Comparison of ENCODE assay signal across 9 cellular contexts in the genomic region with DNA sequence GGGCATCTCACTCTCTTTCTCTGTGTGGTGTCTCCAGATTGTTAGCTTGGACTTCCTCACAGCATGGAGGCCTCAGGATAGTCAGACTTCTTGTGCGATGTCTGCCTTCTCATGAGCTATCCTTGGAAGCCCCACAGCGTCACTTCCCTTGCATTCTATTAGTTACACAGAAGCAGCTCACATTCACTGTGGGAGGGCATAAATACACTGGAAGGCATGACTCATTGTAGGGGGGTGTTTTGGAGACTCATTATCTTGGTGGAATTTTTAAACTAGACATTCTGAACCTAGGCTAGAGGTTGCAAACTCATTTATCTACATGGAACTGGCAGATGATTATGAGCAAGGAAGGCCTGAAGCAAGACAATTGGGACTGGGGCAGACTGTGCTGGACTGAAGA. TPM values are rescaled to one million over a fixed set of nuclear protein-coding genes. Genes with fewer than 3 reads are reported as not detected.
DNase-seq lines count a peak whose midpoint lies in the region; ATAC-seq and TF ChIP-seq lines count a peak whose summit lies in the region.
"Had no signal": no experiment of that assay in that cellular context is flagged by ENCODE, and none has a peak within 500 bp of the region (broad histone marks: within the 10 kb centered on the region; RNA-seq: fewer than 3 reads in every experiment).

No MANE protein-coding gene starts in this region.

- H3K36me3 ChIP-seq in tibial nerve: no peaks in the 10 kb centered on the region

- no peak for TF ChIP-seq POLR2A in tibial nerve (IDR thresholded peaks at IDR 0.05)

- POLR2A ChIA-PET in RWPE1 (lab: Yijun Ruan, JAX; ENCODE audit: low non-redundant PET): no interaction called here

- H3K4me3 ChIP-seq in choroid plexus epithelial cell (ENCODE audit: low read depth, low read length) (no peak overlapping the region), tibial nerve (no peak overlapping the region)
- H3K4me3 ChIP-seq: GM12878 had no signal

- peaks cover 0 to 7% (median 0%) of the 10 kb centered on the region in 4 donors for H3K9me3 ChIP-seq in tibial nerve

- H3K4me1 ChIP-seq in tibial nerve: no peaks in the 10 kb centered on the region

- CTCF ChIA-PET in RWPE1 (lab: Yijun Ruan, JAX): interaction anchor here (0.6 to 1.0 kb wide), 2 partner anchors 82 to 809 kb away, joined by 3 to 7 read pairs; no protein-coding TSS in a partner anchor

- TF ChIP-seq EP300 in tibial nerve (IDR thresholded peaks at IDR 0.05): no peak

- H3K27me3 ChIP-seq in tibial nerve: no peaks in the 10 kb centered on the region

- TF ChIP-seq CTCF in RWPE1 (conservative IDR thresholded peaks at IDR 0.05; ENCODE audit: low read depth) (no peak), choroid plexus epithelial cell (conservative IDR thresholded peaks at IDR 0.05; ENCODE audit: low read depth, low read length) (no peak), tibial nerve (IDR thresholded peaks at IDR 0.05) (no peak)

- ATAC-seq in HG02759 (IDR thresholded peaks at IDR 0.05; ENCODE audit: unreplicated experiment): no peak
- ATAC-seq: GM12878 had no signal

- H3K27ac ChIP-seq in RWPE1 (no peak overlapping the region), tibial nerve (no peak overlapping the region)

- DNase-seq in GM04503 (ENCODE audit: low read depth) (peak; percentile 27), RWPE1 (ENCODE audit: low spot score) (peak; percentile 52), choroid plexus epithelial cell (ENCODE audit: low read depth) (peak; percentile 95), renal cortical epithelial cell (ENCODE audit: low read depth) (peak; percentile 97), tibial nerve (ENCODE audit: low spot score in 2 of 2) (no peak), NCI-H446 treated with DMSO at 0.1 percent for 48 hours (lab: John Stamatoyannopoulos, UW) (no peak), NCI-H2171 treated with DMSO at 0.1 percent for 48 hours (lab: John Stamatoyannopoulos, UW) (no peak)

- WGBS in tibial nerve, 2 donors: 90 to 93% methylated on average over 2 of the region's 2 CpGs

RNA-seq across cellular contexts. Expression of a gene that starts 21.4 kb away (rescaled TPM):
- total RNA-seq in renal cortical epithelial cell (not detected in 2 replicates), tibial nerve (not detected)

Comparison
In these comparisons a context has a peak if more than half of its experiments do, and no peak if none do; other contexts are left out.
1. DNase-seq: peak in GM04503 (single experiment), RWPE1 (single experiment), choroid plexus epithelial cell (single experiment) and renal cortical epithelial cell (single experiment); none in tibial nerve (0 of 2), NCI-H446 treated with DMSO at 0.1 percent for 48 hours (single experiment) and NCI-H2171 treated with DMSO at 0.1 percent for 48 hours (single experiment).